Comparison of ENCODE assay signal across 24 cellular contexts in the genomic region with DNA sequence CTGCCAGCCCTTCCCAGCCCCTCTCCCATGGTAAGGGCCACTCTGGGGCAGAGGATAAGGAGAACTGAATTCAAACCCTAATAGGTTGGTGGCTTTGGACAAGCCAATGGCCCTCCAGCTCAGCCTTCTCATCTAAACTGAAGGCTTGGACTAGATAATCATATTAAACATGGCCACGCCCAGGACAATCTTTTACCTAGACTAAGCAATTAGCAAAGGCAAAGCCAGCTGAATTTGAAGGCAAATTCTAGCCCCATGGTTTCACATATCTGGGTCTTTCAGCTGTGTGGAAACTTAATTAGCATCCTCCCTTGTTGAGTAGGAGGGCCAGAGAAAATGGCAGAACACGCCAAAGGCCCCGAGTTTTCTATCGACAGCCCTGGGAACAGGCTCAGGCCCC.
"Had no signal": no experiment of that assay in that cellular context is flagged by ENCODE, and none has a peak within 500 bp of the region (broad histone marks: within the 10 kb centered on the region; RNA-seq: fewer than 3 reads in every experiment).

No MANE protein-coding gene starts in this region.

- H3K4me3 ChIP-seq: coronary artery, dorsolateral prefrontal cortex, esophagus squamous epithelium, gastrocnemius medialis, heart right ventricle, left lung, lower lobe of right lung, mucosa of descending colon had no signal

- H3K36me3 ChIP-seq: esophagus squamous epithelium, gastrocnemius medialis, heart right ventricle, left lung, lower lobe of right lung had no signal

- H3K9me3 ChIP-seq: esophagus squamous epithelium, gastrocnemius medialis, heart right ventricle, left lung, lower lobe of right lung, mucosa of descending colon had no signal

- FAIRE-seq: colon, endothelial cell of umbilical vein, islet of Langerhans, keratinocyte had no signal

- H3K27me3 ChIP-seq: dorsolateral prefrontal cortex, esophagus squamous epithelium, gastrocnemius medialis, left lung had no signal

- H3K9me3 Mint-ChIP-seq: mesothelial cell of epicardium had no signal

- H3K27ac ChIP-seq: coronary artery, esophagus squamous epithelium, gastrocnemius medialis, heart right ventricle, left lung, lower lobe of right lung had no signal

- H3K4me1 ChIP-seq: heart right ventricle, left lung had no signal

- ATAC-seq: gastrocnemius medialis, heart right ventricle, left cardiac atrium, left lung, left ventricle myocardium superior, lower lobe of right lung, mucosa of descending colon had no signal

- H3K27ac Mint-ChIP-seq: mesothelial cell of epicardium, naive B cell had no signal

- DNase-seq: dermis blood vessel endothelial cell; effector CD4-positive, alpha-beta T cell; effector memory CD4-positive, alpha-beta T cell; esophagus squamous epithelium; foreskin fibroblast; foreskin melanocyte; gastrocnemius medialis; glutamatergic neuron; heart right ventricle; hippocampal formation; left cardiac atrium; left lung; left ventricle myocardium superior; lower lobe of right lung; mesenchymal stem cell; mucosa of descending colon; naive B cell had no signal

- H3K4me3 Mint-ChIP-seq: mesothelial cell of epicardium had no signal
